ENCODE assay signal across 2 cellular contexts in the genomic region with DNA sequence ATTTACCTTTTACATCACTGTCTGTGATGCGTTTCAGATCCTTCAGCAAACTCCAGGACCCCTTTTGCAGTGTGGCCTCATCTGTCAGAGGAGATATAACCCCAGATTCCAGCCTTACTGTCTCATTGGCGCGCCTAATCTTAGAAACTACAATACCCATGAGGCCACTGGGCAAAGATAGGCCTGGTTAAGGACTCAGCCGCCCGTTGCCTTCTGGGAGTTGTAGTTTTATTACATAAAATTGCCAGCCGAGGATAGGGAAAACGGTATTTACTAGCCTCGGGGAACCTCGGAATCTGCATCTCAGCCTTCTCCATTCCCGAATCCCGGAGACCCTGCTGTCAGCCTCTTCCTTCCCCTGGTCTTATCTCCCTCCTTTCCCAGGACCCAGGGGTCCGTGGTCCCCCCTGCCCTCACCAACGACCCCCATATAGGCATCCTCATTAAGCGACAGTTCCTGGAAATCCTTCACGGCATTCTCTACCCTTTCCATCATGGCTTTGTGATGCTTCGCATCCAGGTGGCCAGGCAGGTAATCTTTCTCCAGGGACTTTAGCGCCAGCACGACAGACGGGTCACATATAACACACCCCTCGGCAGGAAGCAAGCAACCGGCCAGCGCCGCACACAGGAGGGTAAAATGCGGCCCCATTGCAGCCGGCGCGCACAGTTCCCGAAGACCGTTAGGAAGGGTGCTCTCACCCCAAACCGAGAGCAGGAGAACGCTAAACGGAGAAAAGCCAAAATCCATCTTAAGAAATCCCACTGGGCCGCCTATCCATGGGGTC.
TF ChIP-seq lines count a peak whose summit lies in the region.

No MANE protein-coding gene starts in this region.

TF ChIP-seq in WTC11, 78 proteins besides CTCF, POLR2A, EP300 and RAD21:
- no peak for TF ChIP-seq SMAD3 (CRISPR knock-in tag; IDR thresholded peaks at IDR 0.05; ENCODE audit: borderline replicate concordance)

TF ChIP-seq in H1, 55 proteins besides CTCF, POLR2A, EP300 and RAD21:
- TF ChIP-seq, protein P1, sequence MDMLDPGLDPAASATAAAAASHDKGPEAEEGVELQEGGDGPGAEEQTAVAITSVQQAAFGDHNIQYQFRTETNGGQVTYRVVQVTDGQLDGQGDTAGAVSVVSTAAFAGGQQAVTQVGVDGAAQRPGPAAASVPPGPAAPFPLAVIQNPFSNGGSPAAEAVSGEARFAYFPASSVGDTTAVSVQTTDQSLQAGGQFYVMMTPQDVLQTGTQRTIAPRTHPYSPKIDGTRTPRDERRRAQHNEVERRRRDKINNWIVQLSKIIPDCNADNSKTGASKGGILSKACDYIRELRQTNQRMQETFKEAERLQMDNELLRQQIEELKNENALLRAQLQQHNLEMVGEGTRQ (IDR thresholded peaks at IDR 0.05; ENCODE audit: low read length) = no peak
- 0 out of 2 replicates have a peak, but pooled peaks have one; percentile 13 for TF ChIP-seq TEAD4 (IDR thresholded peaks at IDR 0.05; ENCODE audit: low read depth, low read length)
- TF ChIP-seq SIX5 (IDR thresholded peaks at IDR 0.05; ENCODE audit: low read depth, low read length) = peak; percentile 99
- TF ChIP-seq SP4 (IDR thresholded peaks at IDR 0.05; ENCODE audit: low read length) = peak; percentile 47; the same call in 1 of the 2 replicates
- no peak for TF ChIP-seq TAF7 (optimal IDR thresholded peaks at IDR 0.05; ENCODE audit: borderline replicate concordance, low read depth, low read length)
- TF ChIP-seq, protein P2, sequence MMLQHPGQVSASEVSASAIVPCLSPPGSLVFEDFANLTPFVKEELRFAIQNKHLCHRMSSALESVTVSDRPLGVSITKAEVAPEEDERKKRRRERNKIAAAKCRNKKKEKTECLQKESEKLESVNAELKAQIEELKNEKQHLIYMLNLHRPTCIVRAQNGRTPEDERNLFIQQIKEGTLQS (IDR thresholded peaks at IDR 0.05; ENCODE audit: insufficient read depth, low read depth, low read length) = peak; percentile 37; the same call in 1 of the 2 replicates
TF ChIP-seq in H1: peak in this region for 4.
